ENCODE assay signal across 20 cellular contexts in the genomic region with DNA sequence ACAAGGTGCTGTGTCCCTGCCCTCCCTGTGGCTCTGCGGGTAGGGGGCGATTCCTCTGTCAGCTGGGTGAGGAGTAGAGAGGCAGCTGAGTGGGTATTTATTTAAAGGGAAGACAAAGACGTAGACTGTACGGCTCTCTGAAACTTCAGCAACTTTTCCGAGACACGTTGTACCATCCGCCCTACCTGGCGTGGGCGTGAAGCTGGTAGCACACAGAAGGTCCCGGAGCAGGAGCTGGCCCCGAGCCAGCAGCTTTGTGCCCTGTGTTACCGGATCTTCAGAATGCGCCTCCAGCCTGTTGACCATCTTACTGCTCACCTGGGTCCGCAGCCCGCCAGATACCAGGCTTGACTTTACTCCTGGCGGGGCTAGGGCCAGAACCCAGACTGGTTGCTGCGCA.
"Had no signal": no experiment of that assay in that cellular context is flagged by ENCODE, and none has a peak within 500 bp of the region (broad histone marks: within the 10 kb centered on the region; RNA-seq: fewer than 3 reads in every experiment).

No MANE protein-coding gene starts in this region.

- H3K27ac ChIP-seq: coronary artery, esophagus squamous epithelium, gastrocnemius medialis, heart left ventricle, parathyroid adenoma, right lobe of liver, skin epidermis, thyroid gland had no signal

- H3K27me3 ChIP-seq: heart left ventricle, right lobe of liver, thyroid gland had no signal

- H3K4me1 ChIP-seq: esophagus squamous epithelium, gastrocnemius medialis, heart left ventricle, parathyroid adenoma, right lobe of liver, thyroid gland had no signal

- H3K9me3 ChIP-seq: esophagus squamous epithelium, gastrocnemius medialis, heart left ventricle, mucosa of descending colon, right lobe of liver, thyroid gland had no signal

- H3K4me3 ChIP-seq: coronary artery, esophagus squamous epithelium, gastrocnemius medialis, heart left ventricle, mucosa of descending colon, right lobe of liver, skin epidermis, thyroid gland had no signal

- H3K36me3 ChIP-seq: gastrocnemius medialis, heart left ventricle, right lobe of liver had no signal

- ATAC-seq: activated CD4-positive, CD25-positive, alpha-beta regulatory T cell treated with anti-CD3 and anti-CD28 coated beads, Interleukin-2, amount 50 U/mL, for 24 hours; activated naive CD4-positive, alpha-beta T cell treated with anti-CD3 and anti-CD28 coated beads, Interleukin-2, amount 50 U/mL, for 72 hours; gastrocnemius medialis; heart left ventricle; left cardiac atrium; mucosa of descending colon; right lobe of liver; stimulated activated memory B cell treated with anti-CD40 and anti-IgM and Interleukin-4, amounts not matched to agents 10 μg/mL and 1 μg/mL and 100 μg/mL, for 72 hours had no signal

- DNase-seq: activated CD4-positive, alpha-beta T cell treated with anti-CD3 and anti-CD28 coated beads, Interleukin-2, amount 10 ng/mL, durations not matched to agents 7 days and 5 days; activated T-cell treated with anti-CD3 and anti-CD28 coated beads, Interleukin-2, amount 50 U/mL, for 1 hour; aorta; esophagus squamous epithelium; gastrocnemius medialis; heart left ventricle; left cardiac atrium; mesendoderm; mucosa of descending colon; nephron progenitor cell; right lobe of liver; stimulated activated CD4-positive, alpha-beta T cell treated with anti-CD3 and anti-CD28 coated beads, Interleukin-2, amount 100 ng/mL, for 24 hours; T-helper 2 cell; thyroid gland had no signal
